In genomic region chr1:153536618-153537375, GRCh38 we compare ENCODE assay signal across 7 cellular contexts. TPM values are rescaled to one million over a fixed set of nuclear protein-coding genes. Genes with fewer than 3 reads are reported as not detected.
DNase-seq lines count a peak whose midpoint lies in the region; ATAC-seq and TF ChIP-seq lines count a peak whose summit lies in the region.
"Had no signal": no experiment of that assay in that cellular context is flagged by ENCODE, and none has a peak within 500 bp of the region (broad histone marks: within the 10 kb centered on the region; RNA-seq: fewer than 3 reads in every experiment).

No MANE protein-coding gene starts in this region.

- H3K27me3 ChIP-seq in Loucy (ENCODE audit: insufficient read depth, low read length, poor library complexity, severe bottlenecking) (no peaks in the 10 kb centered on the region), colonic mucosa (no peaks in the 10 kb centered on the region), psoas muscle (ENCODE audit: insufficient read depth in 3 of 3, low read length in 2 of 3) (peaks cover 0 to 9% (median 0%) of the 10 kb centered on the region in 3 donors)

- no peaks in the 10 kb centered on the region for H3K9me2 ChIP-seq in Loucy (replicated peaks; ENCODE audit: low read depth, low read length)

- DNase-seq in colonic mucosa (peak; percentile 89), psoas muscle (no peak), HK-2 (ENCODE audit: unreplicated experiment) (no peak), NCI-H1930 (lab: John Stamatoyannopoulos, UW) (no peak)

- H4K20me1 ChIP-seq in Loucy (ENCODE audit: insufficient read depth, low read length, poor library complexity, severe bottlenecking), result no peaks in the 10 kb centered on the region

- H3K36me3 ChIP-seq in Loucy (ENCODE audit: insufficient read depth, low read length), result no peaks in the 10 kb centered on the region
- H3K36me3 ChIP-seq in colonic mucosa, result no peaks in the 10 kb centered on the region
- no peaks in the 10 kb centered on the region for H3K36me3 ChIP-seq in psoas muscle (ENCODE audit: insufficient read depth in 1 of 2, low read depth in 1 of 2)

- H3K9ac ChIP-seq in Loucy (ENCODE audit: low read depth, low read length, poor library complexity, severe bottlenecking) (peak overlapping the region; percentile 94), colonic mucosa (ENCODE audit: low read depth in 2 of 2, low read length in 2 of 2) (peak overlapping the region; percentile 79 to 100)

- peaks cover 77% of the 10 kb centered on the region for H3K4me1 ChIP-seq in Loucy (ENCODE audit: insufficient read depth, low read length, poor library complexity, severe bottlenecking)
- H3K4me1 ChIP-seq in colonic mucosa, result peaks cover 15% of the 10 kb centered on the region
- H3K4me1 ChIP-seq in psoas muscle, result peaks cover 12% of the 10 kb centered on the region

- H3F3A ChIP-seq in Loucy (ENCODE audit: low read depth), result peaks cover 16% of the 10 kb centered on the region

- WGBS in psoas muscle, 3 donors, result 71 to 85% (median 78%) methylated on average over 10 of the region's 10 CpGs

- peak overlapping the region; percentile 81 for H3K4me2 ChIP-seq in Loucy (ENCODE audit: low read depth, low read length, poor library complexity, severe bottlenecking)

- H3K27ac ChIP-seq in colonic mucosa (peak overlapping the region; percentile 99), psoas muscle (peak overlapping the region; percentile 75)

- peaks cover 37% of the 10 kb centered on the region for H3K79me2 ChIP-seq in Loucy (ENCODE audit: insufficient read depth, low read length)

- no peak for TF ChIP-seq CTCF in Loucy (conservative IDR thresholded peaks at IDR 0.05; ENCODE audit: low read length)
- TF ChIP-seq CTCF in colonic mucosa (IDR thresholded peaks at IDR 0.05), result no peak
- no peak for TF ChIP-seq CTCF in psoas muscle (IDR thresholded peaks at IDR 0.05)

- peak overlapping the region; percentile 89 for H3K4me3 ChIP-seq in Loucy (ENCODE audit: low read length, poor library complexity, severe bottlenecking)
- peak overlapping the region; percentile 76 for H3K4me3 ChIP-seq in colonic mucosa
- H3K4me3 ChIP-seq in psoas muscle, result peak overlapping the region; percentile 77

- ATAC-seq in psoas muscle, result no peak
- no peak for ATAC-seq in GM18502 (IDR thresholded peaks at IDR 0.05; ENCODE audit: poor library complexity, unreplicated experiment)

- H2AFZ ChIP-seq in Loucy (ENCODE audit: low read length), result peak overlapping the region; percentile 69; the same call in 1 of the 2 replicates

- H3K9me3 ChIP-seq in Loucy (ENCODE audit: insufficient read depth, low read depth, low read length), result no peaks in the 10 kb centered on the region
- H3K9me3 ChIP-seq in colonic mucosa, result no peaks in the 10 kb centered on the region
- H3K9me3 ChIP-seq in psoas muscle, result no peaks in the 10 kb centered on the region

- intact Hi-C loops in colonic mucosa (cut with DNase I), result no loop called here
- intact Hi-C loops in psoas muscle (cut with DNase I), result no loop called here

RNA-seq across cellular contexts. Expression of gene S100A6, which starts 1.0 kb away (rescaled TPM):
- 1,000 to 10,000 TPM; 2,444 to 2,474 TPM for total RNA-seq in colonic mucosa
- 100 to 1,000 TPM in 3 of 4 donors, 10 to 100 TPM in 1; 78.5 to 420 (median 150) TPM for total RNA-seq in psoas muscle
- 100 to 1,000 TPM; 295 to 506 (median 467) TPM for polyA plus RNA-seq in psoas muscle

RNA-seq across cellular contexts. Expression of gene S100A5, which starts 3.9 kb away (rescaled TPM):
- not detected for total RNA-seq in colonic mucosa
- total RNA-seq in psoas muscle, result not detected
- not detected for polyA plus RNA-seq in psoas muscle
- total RNA-seq: left lobe of liver had no signal

RNA-seq across cellular contexts. Expression of gene S100A4, which starts 8.8 kb away (rescaled TPM):
- total RNA-seq in colonic mucosa, result 10 to 100 TPM; 41.8 to 83.8 TPM
- 10 to 100 TPM; 27.0 to 54.7 (median 47.3) TPM for total RNA-seq in psoas muscle
- polyA plus RNA-seq in psoas muscle, result 100 to 1,000 TPM in 1 of 3 donors, 10 to 100 TPM in 2; 75.2 to 155 (median 83.6) TPM

RNA-seq across cellular contexts. Expression of gene S100A3, which starts 12.3 kb away (rescaled TPM):
- under 1 TPM in 1 of 2 donors, not detected in 1; 0.61 TPM for total RNA-seq in colonic mucosa
- total RNA-seq in psoas muscle, result 1 to 10 TPM in 2 of 4 donors, under 1 TPM in 2; 0.34 to 5.5 (median 0.86) TPM
- 1 to 10 TPM in 2 of 3 donors, under 1 TPM in 1; 0.77 to 6.6 (median 3.4) TPM for polyA plus RNA-seq in psoas muscle
- total RNA-seq: left lobe of liver had no signal

RNA-seq across cellular contexts. Expression of gene S100A2, which starts 28.8 kb away (rescaled TPM):
- total RNA-seq in colonic mucosa, result 1 to 10 TPM; 1.0 to 2.4 TPM
- 1 to 10 TPM in 3 of 4 donors, under 1 TPM in 1; 0.86 to 10.0 (median 1.1) TPM for total RNA-seq in psoas muscle
- polyA plus RNA-seq in psoas muscle, result 10 to 100 TPM in 1 of 3 donors, 1 to 10 TPM in 2; 1.1 to 15.4 (median 2.1) TPM

Comparison
In these comparisons a context has a peak if more than half of its experiments do, and no peak if none do; other contexts are left out.
1. RNA of gene S100A6, which starts 1.0 kb away (total RNA-seq): 2,444 to 2,474 TPM in colonic mucosa; 78.5 to 420 TPM in psoas muscle; every median in the first group is over 4 times any median in the second.
2. Peak in every context shown above with its lines, with median percentiles within 50 percentile points of each other: H3K4me3 ChIP-seq.